ENCODE assay signal across 2 cellular contexts in genomic region chr2:109185801-109186570, GRCh38.
TF ChIP-seq lines count a peak whose summit lies in the region.

No MANE protein-coding gene starts in this region.

TF ChIP-seq in IMR-90, 13 proteins besides CTCF, POLR2A, EP300 and RAD21:
- TF ChIP-seq CHD1 (IDR thresholded peaks at IDR 0.05; ENCODE audit: low read depth, low read length) = peak; percentile 39; the same call in 1 of the 2 replicates
- 0 out of 2 replicates have a peak, but pooled peaks have one; percentile 3 for TF ChIP-seq FOS (IDR thresholded peaks at IDR 0.05; ENCODE audit: low read depth, low read length)
- no peak for TF ChIP-seq RFX5 (IDR thresholded peaks at IDR 0.05; ENCODE audit: low read depth, low read length)
- TF ChIP-seq BHLHE40 (IDR thresholded peaks at IDR 0.05; ENCODE audit: low read depth, low read length) = peak; percentile 86
- no peak for TF ChIP-seq CEBPB (IDR thresholded peaks at IDR 0.05; ENCODE audit: low read depth, low read length)
- TF ChIP-seq NFE2L2 (IDR thresholded peaks at IDR 0.05; ENCODE audit: low read depth, low read length) = peak; percentile 48; the same call in 1 of the 2 replicates

TF ChIP-seq in H1, 55 proteins besides CTCF, POLR2A, EP300 and RAD21:
- TF ChIP-seq TEAD4 (IDR thresholded peaks at IDR 0.05; ENCODE audit: low read depth, low read length) = no peak
- no peak for TF ChIP-seq MAFK (IDR thresholded peaks at IDR 0.05; ENCODE audit: low read depth, low read length)
- TF ChIP-seq KDM1A (IDR thresholded peaks at IDR 0.05; ENCODE audit: borderline replicate concordance, low read length) = peak; percentile 54; the same call in 1 of the 2 replicates
- no peak for TF ChIP-seq SUZ12 (IDR thresholded peaks at IDR 0.05; ENCODE audit: low read length)
